In the genomic region with DNA sequence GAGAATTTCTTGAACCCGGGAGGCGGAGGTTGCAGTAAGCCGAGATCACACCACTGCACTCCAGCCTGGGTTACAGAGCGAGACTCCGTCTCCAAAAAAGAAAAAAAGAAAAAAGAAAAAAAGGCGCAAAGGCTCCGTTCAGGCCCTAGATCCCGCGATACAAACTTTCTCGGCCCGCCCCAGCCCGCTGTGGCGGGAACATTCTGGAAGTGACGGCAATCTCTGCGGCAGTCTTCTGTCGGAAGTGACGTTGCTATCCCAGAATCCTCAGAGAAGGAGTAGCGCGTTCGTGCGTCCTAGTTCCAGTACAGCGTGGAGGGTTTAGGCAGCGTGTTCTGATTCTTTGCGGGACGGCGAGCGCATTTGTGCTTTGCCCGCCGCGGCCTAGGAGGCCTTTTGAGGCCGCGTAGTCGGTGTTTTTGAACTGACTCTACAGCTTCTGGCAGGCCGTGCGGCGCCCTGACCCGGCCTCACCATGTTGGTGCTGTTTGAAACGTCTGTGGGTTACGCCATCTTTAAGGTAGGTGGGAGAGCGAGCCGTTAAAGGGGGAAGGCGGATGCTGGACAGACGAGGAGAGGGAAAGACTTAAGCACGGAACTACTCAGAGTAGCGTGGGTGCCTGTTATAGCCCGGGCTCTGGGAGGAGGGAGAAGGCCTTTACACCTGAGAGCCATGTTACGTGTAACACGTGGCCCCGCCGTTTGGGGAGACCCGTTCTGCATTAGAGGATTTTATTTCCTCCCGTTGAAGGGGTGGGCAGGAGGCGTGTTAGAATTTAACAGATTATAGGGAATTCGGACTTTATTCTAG, we compare ENCODE assay signal across 1 cellular context.
TF ChIP-seq lines count a peak whose summit lies in the region.

A gene with protein sequence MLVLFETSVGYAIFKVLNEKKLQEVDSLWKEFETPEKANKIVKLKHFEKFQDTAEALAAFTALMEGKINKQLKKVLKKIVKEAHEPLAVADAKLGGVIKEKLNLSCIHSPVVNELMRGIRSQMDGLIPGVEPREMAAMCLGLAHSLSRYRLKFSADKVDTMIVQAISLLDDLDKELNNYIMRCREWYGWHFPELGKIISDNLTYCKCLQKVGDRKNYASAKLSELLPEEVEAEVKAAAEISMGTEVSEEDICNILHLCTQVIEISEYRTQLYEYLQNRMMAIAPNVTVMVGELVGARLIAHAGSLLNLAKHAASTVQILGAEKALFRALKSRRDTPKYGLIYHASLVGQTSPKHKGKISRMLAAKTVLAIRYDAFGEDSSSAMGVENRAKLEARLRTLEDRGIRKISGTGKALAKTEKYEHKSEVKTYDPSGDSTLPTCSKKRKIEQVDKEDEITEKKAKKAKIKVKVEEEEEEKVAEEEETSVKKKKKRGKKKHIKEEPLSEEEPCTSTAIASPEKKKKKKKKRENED (plus strand): TSS at position 297 of the 811 bp plus-strand sequence. CDS start 179 bp downstream, at position 476.

TF ChIP-seq in K562, 482 proteins besides CTCF, POLR2A, EP300 and RAD21 (continued from another document):
- TF ChIP-seq DLX4 (CRISPR knock-in tag; IDR thresholded peaks at IDR 0.05) = no peak
- no peak for TF ChIP-seq MYNN (IDR thresholded peaks at IDR 0.05)
- TF ChIP-seq MYNN (CRISPR knock-in tag; IDR thresholded peaks at IDR 0.05) = no peak
- TF ChIP-seq HMG20A (CRISPR knock-in tag; conservative IDR thresholded peaks at IDR 0.05) = no peak
- TF ChIP-seq ZNF717 (CRISPR knock-in tag; IDR thresholded peaks at IDR 0.05) = no peak
- TF ChIP-seq, protein P1, sequence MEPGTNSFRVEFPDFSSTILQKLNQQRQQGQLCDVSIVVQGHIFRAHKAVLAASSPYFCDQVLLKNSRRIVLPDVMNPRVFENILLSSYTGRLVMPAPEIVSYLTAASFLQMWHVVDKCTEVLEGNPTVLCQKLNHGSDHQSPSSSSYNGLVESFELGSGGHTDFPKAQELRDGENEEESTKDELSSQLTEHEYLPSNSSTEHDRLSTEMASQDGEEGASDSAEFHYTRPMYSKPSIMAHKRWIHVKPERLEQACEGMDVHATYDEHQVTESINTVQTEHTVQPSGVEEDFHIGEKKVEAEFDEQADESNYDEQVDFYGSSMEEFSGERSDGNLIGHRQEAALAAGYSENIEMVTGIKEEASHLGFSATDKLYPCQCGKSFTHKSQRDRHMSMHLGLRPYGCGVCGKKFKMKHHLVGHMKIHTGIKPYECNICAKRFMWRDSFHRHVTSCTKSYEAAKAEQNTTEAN (CRISPR knock-in tag; IDR thresholded peaks at IDR 0.05) = 0 out of 2 replicates have a peak, but pooled peaks have one; percentile 82
- TF ChIP-seq MNT (conservative IDR thresholded peaks at IDR 0.05) = peak; percentile 88 to 90
- no peak for TF ChIP-seq POLR3G (IDR thresholded peaks at IDR 0.05; ENCODE audit: extremely low read depth, insufficient read length, insufficient replicate concordance)
- no peak for TF ChIP-seq ZC3H11A (IDR thresholded peaks at IDR 0.05; ENCODE audit: low read depth, low read length)
- no peak for TF ChIP-seq SMAD3 (CRISPR knock-in tag; conservative IDR thresholded peaks at IDR 0.05)
- TF ChIP-seq, protein P2, sequence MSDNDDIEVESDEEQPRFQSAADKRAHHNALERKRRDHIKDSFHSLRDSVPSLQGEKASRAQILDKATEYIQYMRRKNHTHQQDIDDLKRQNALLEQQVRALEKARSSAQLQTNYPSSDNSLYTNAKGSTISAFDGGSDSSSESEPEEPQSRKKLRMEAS (CRISPR knock-in tag; IDR thresholded peaks at IDR 0.05) = peak; percentile 81
- peak; percentile 20; the same call in 1 of the 2 replicates for TF ChIP-seq MIER1 (IDR thresholded peaks at IDR 0.05; ENCODE audit: low read depth)
- TF ChIP-seq, protein P3, sequence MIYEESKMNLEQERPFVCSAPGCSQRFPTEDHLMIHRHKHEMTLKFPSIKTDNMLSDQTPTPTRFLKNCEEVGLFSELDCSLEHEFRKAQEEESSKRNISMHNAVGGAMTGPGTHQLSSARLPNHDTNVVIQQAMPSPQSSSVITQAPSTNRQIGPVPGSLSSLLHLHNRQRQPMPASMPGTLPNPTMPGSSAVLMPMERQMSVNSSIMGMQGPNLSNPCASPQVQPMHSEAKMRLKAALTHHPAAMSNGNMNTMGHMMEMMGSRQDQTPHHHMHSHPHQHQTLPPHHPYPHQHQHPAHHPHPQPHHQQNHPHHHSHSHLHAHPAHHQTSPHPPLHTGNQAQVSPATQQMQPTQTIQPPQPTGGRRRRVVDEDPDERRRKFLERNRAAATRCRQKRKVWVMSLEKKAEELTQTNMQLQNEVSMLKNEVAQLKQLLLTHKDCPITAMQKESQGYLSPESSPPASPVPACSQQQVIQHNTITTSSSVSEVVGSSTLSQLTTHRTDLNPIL (CRISPR knock-in tag; IDR thresholded peaks at IDR 0.05) = no peak
- TF ChIP-seq TCF7 (IDR thresholded peaks at IDR 0.05; ENCODE audit: borderline replicate concordance) = no peak
- TF ChIP-seq SRSF7 (optimal IDR thresholded peaks at IDR 0.05; ENCODE audit: low read depth, low read length) = no peak
- no peak for TF ChIP-seq ZNF134 (CRISPR knock-in tag; conservative IDR thresholded peaks at IDR 0.05)
TF ChIP-seq in K562: peak in this region for 106.
